Comparison of ENCODE assay signal across 19 cellular contexts in genomic region chr5:110371011-110371724, GRCh38.
DNase-seq lines count a peak whose midpoint lies in the region; ATAC-seq and TF ChIP-seq lines count a peak whose summit lies in the region.
"Had no signal": no experiment of that assay in that cellular context is flagged by ENCODE, and none has a peak within 500 bp of the region (broad histone marks: within the 10 kb centered on the region; RNA-seq: fewer than 3 reads in every experiment).

No MANE protein-coding gene starts in this region.

- intact Hi-C loops in activated B cell treated with CpG ODN at 0.5 μM for 24 hours (cut with micrococcal nuclease) (loop anchor here (5.0 to 10.0 kb wide), 3 partner anchors 366 to 1986 kb away; partner anchors contain the start of genes FBXL17 and SLC25A46), lower lobe of right lung (cut with DNase I) (no loop called here)

- H3K36me3 Mint-ChIP-seq in activated B cell treated with CpG ODN at 0.5 μM for 24 hours (ENCODE audit: low read depth): no peaks in the 10 kb centered on the region
- H3K36me3 Mint-ChIP-seq in WTC11: no peaks in the 10 kb centered on the region

- TF ChIP-seq CTCF in activated B cell treated with CpG ODN at 0.5 μM for 24 hours (IDR thresholded peaks at IDR 0.05) (no peak), lower lobe of right lung (IDR thresholded peaks at IDR 0.05) (no peak), WTC11 (IDR thresholded peaks at IDR 0.05) (no peak)

- H3K27me3 ChIP-seq in BLaER1 (no peaks in the 10 kb centered on the region), lower lobe of right lung (ENCODE audit: low read depth) (no peaks in the 10 kb centered on the region)
- H3K27me3 ChIP-seq: colonic mucosa, upper lobe of left lung had no signal

- no peak overlapping the region for H3K9ac ChIP-seq in BLaER1

- H3K36me3 ChIP-seq in BLaER1 (no peaks in the 10 kb centered on the region), lower lobe of right lung (no peaks in the 10 kb centered on the region)
- H3K36me3 ChIP-seq: colonic mucosa, upper lobe of left lung had no signal

- ATAC-seq in GM19397 (IDR thresholded peaks at IDR 0.05; ENCODE audit: unreplicated experiment) (peak; percentile 54), HG02885 (IDR thresholded peaks at IDR 0.05; ENCODE audit: poor library complexity, unreplicated experiment) (peak; percentile 46), activated B cell treated with CpG ODN at 0.5 μM for 24 hours (ENCODE audit: low read depth) (peak; percentile 45), lower lobe of right lung (no peak), WTC11 (no peak)
- ATAC-seq: left cardiac atrium had no signal

- CTCF ChIA-PET in activated B cell treated with CpG ODN at 0.5 μM for 24 hours (lab: Charles Lee): no interaction called here
- CTCF ChIA-PET in WTC11 (lab: Charles Lee): no interaction called here

- no peaks in the 10 kb centered on the region for H3K9me3 Mint-ChIP-seq in activated B cell treated with CpG ODN at 0.5 μM for 24 hours
- H3K9me3 Mint-ChIP-seq in WTC11: no peaks in the 10 kb centered on the region

- H4K20me1 ChIP-seq in BLaER1: no peaks in the 10 kb centered on the region

- H3K27ac ChIP-seq in BLaER1 (peak overlapping the region; percentile 33), lower lobe of right lung (no peak overlapping the region)
- H3K27ac ChIP-seq: colonic mucosa, epithelial cell of prostate, RWPE1, upper lobe of left lung had no signal

- H3K4me3 Mint-ChIP-seq in activated B cell treated with CpG ODN at 0.5 μM for 24 hours: peak overlapping the region; percentile 55
- no peak overlapping the region for H3K4me3 Mint-ChIP-seq in WTC11

- H3K9me3 ChIP-seq in BLaER1: peaks cover 3% of the 10 kb centered on the region; the same call in 1 of the 2 replicates
- no peaks in the 10 kb centered on the region for H3K9me3 ChIP-seq in lower lobe of right lung
- H3K9me3 ChIP-seq: colonic mucosa, upper lobe of left lung had no signal

- no peaks in the 10 kb centered on the region for H3K27me3 Mint-ChIP-seq in activated B cell treated with CpG ODN at 0.5 μM for 24 hours
- H3K27me3 Mint-ChIP-seq in WTC11 (ENCODE audit: low read depth): no peaks in the 10 kb centered on the region

- H3K4me1 ChIP-seq in BLaER1 (peaks cover 26% of the 10 kb centered on the region), lower lobe of right lung (no peaks in the 10 kb centered on the region)
- H3K4me1 ChIP-seq: colonic mucosa, upper lobe of left lung had no signal

- no peak for DNase-seq in activated B cell treated with CpG ODN at 0.5 μM for 24 hours
- no peak for DNase-seq in lower lobe of right lung
- DNase-seq in AG20443 (ENCODE audit: low spot score): no peak
- DNase-seq in WTC11 (ENCODE audit: low spot score): no peak
- no peak for DNase-seq in NCI-H2081 treated with DMSO at 0.1 percent for 48 hours (lab: John Stamatoyannopoulos, UW)
- DNase-seq: activated CD4-positive, alpha-beta T cell treated with anti-CD3 and anti-CD28 coated beads for 48 hours; amygdala; Calu3; colonic mucosa; head of caudate nucleus; left cardiac atrium; NCI-H1092; NCI-H524; upper lobe of left lung had no signal

- POLR2A ChIA-PET in activated B cell treated with CpG ODN at 0.5 μM for 24 hours (lab: Charles Lee): no interaction called here
- POLR2A ChIA-PET in WTC11 (lab: Charles Lee): no interaction called here

- peak overlapping the region; percentile 48 for H3K4me2 ChIP-seq in BLaER1

- H3K27ac Mint-ChIP-seq in activated B cell treated with CpG ODN at 0.5 μM for 24 hours (peak overlapping the region; percentile 31), WTC11 (no peak overlapping the region; the same call in 1 of the 2 replicates)

- H3K4me1 Mint-ChIP-seq in activated B cell treated with CpG ODN at 0.5 μM for 24 hours (peaks cover 22% of the 10 kb centered on the region), WTC11 (no peaks in the 10 kb centered on the region)

- H3K4me3 ChIP-seq in BLaER1: no peak overlapping the region
- H3K4me3 ChIP-seq in lower lobe of right lung: no peak overlapping the region
- H3K4me3 ChIP-seq: colonic mucosa, upper lobe of left lung had no signal

TF ChIP-seq in WTC11, 78 proteins besides CTCF, POLR2A, EP300 and RAD21:
- no peak for TF ChIP-seq ESRRA (CRISPR knock-in tag; IDR thresholded peaks at IDR 0.05; ENCODE audit: borderline replicate concordance)
- TF ChIP-seq FOXJ3 (CRISPR knock-in tag; IDR thresholded peaks at IDR 0.05; ENCODE audit: borderline replicate concordance): no peak
- no peak for TF ChIP-seq USF2 (CRISPR knock-in tag; IDR thresholded peaks at IDR 0.05)
- no peak for TF ChIP-seq JUN (CRISPR knock-in tag; IDR thresholded peaks at IDR 0.05)
- TF ChIP-seq CREB1 (CRISPR knock-in tag; IDR thresholded peaks at IDR 0.05): no peak
- no peak for TF ChIP-seq FOXP4 (CRISPR knock-in tag; IDR thresholded peaks at IDR 0.05)
- no peak for TF ChIP-seq ATF3 (CRISPR knock-in tag; conservative IDR thresholded peaks at IDR 0.05)
- TF ChIP-seq ZSCAN18 (CRISPR knock-in tag; IDR thresholded peaks at IDR 0.05): no peak
- no peak for TF ChIP-seq NR3C1 (CRISPR knock-in tag; conservative IDR thresholded peaks at IDR 0.05; ENCODE audit: low read depth)
- no peak for TF ChIP-seq ZNF121 (CRISPR knock-in tag; IDR thresholded peaks at IDR 0.05)
- TF ChIP-seq SMAD3 (CRISPR knock-in tag; IDR thresholded peaks at IDR 0.05; ENCODE audit: borderline replicate concordance): no peak
- TF ChIP-seq GTF2I (CRISPR knock-in tag; conservative IDR thresholded peaks at IDR 0.05): no peak

Comparison
In these comparisons a context has a peak if more than half of its experiments do, and no peak if none do; other contexts are left out.
1. ATAC-seq: peak in GM19397 (single experiment), HG02885 (single experiment) and activated B cell treated with CpG ODN at 0.5 μM for 24 hours (single experiment); none in lower lobe of right lung (0 of 2) and WTC11 (single experiment).